Comparison of ENCODE assay signal across 8 cellular contexts in genomic region chr2:40450066-40450841, GRCh38. TPM values are rescaled to one million over a fixed set of nuclear protein-coding genes. Genes with fewer than 3 reads are reported as not detected.
A peak's percentile ranks its signal among the peaks of the same experiment; 100 is the strongest.
DNase-seq lines count a peak whose midpoint lies in the region; ATAC-seq and TF ChIP-seq lines count a peak whose summit lies in the region.

No MANE protein-coding gene starts in this region.

- no peak overlapping the region for H3K27ac ChIP-seq in CD4-positive, alpha-beta memory T cell (ENCODE audit: low read depth, low read length)
- H3K27ac ChIP-seq in MM.1S (ENCODE audit: low read length) = no peak overlapping the region

- H3K4me3 ChIP-seq in CD4-positive, alpha-beta memory T cell (ENCODE audit: low read length in 2 of 2) = no peak overlapping the region
- peak overlapping the region; percentile 69 for H3K4me3 ChIP-seq in MM.1S (ENCODE audit: low read length)
- peak overlapping the region; percentile 58 for H3K4me3 ChIP-seq in iPS-15b (ENCODE audit: low read depth, low read length)
- peak overlapping the region; percentile 82 for H3K4me3 ChIP-seq in skeletal muscle satellite cell (ENCODE audit: low read length)

- DNase-seq in CD4-positive, alpha-beta memory T cell = no peak
- DNase-seq in MM.1S (peak; percentile 33), HUDEP-2 (lab: John Stamatoyannopoulos, UW; ENCODE audit: unreplicated experiment in 76 of 76) (no peak), erythroblast (lab: John Stamatoyannopoulos, UW) (no peak)
- no peak for DNase-seq in activated CD8-positive, alpha-beta T cell treated with anti-CD3 and anti-CD28 coated beads, Interleukin-2, amount 10 ng/mL, durations not matched to agents 7 days and 5 days

- H3K27me3 Mint-ChIP-seq in CD4-positive, alpha-beta memory T cell = peaks cover 19% of the 10 kb centered on the region in 2 donors
- peaks cover 40% of the 10 kb centered on the region for H3K27me3 Mint-ChIP-seq in activated CD8-positive, alpha-beta T cell treated with anti-CD3 and anti-CD28 coated beads, Interleukin-2, amount 10 ng/mL, durations not matched to agents 7 days and 5 days (ENCODE audit: low read depth)

- H3K79me2 ChIP-seq in MM.1S (ENCODE audit: low read length) = no peaks in the 10 kb centered on the region

- H3K9me3 ChIP-seq in CD4-positive, alpha-beta memory T cell (ENCODE audit: control insufficient read depth in 1 of 2, low read length in 2 of 2) = no peaks in the 10 kb centered on the region
- H3K9me3 ChIP-seq in MM.1S (replicated peaks; ENCODE audit: insufficient read depth, low read length) (no peaks in the 10 kb centered on the region), iPS-15b (ENCODE audit: control insufficient read depth, insufficient read depth, low read length) (no peaks in the 10 kb centered on the region), skeletal muscle satellite cell (replicated peaks; ENCODE audit: low read length) (no peaks in the 10 kb centered on the region)

- H3K9me2 ChIP-seq in MM.1S (replicated peaks; ENCODE audit: insufficient read depth, low read length) = no peaks in the 10 kb centered on the region

- H3K27ac Mint-ChIP-seq in CD4-positive, alpha-beta memory T cell = peak overlapping the region in 1 of 7 donors; percentile 41
- no peak overlapping the region for H3K27ac Mint-ChIP-seq in activated CD8-positive, alpha-beta T cell treated with anti-CD3 and anti-CD28 coated beads, Interleukin-2, amount 10 ng/mL, durations not matched to agents 7 days and 5 days

- peak overlapping the region; percentile 99 for H3K4me2 ChIP-seq in MM.1S (ENCODE audit: low read depth, low read length)
- H3K4me2 ChIP-seq in skeletal muscle satellite cell (ENCODE audit: low read length) = peak overlapping the region; percentile 95

- no peaks in the 10 kb centered on the region for H3K27me3 ChIP-seq in CD4-positive, alpha-beta memory T cell (ENCODE audit: insufficient read depth, low read length)
- H3K27me3 ChIP-seq in MM.1S (replicated peaks; ENCODE audit: insufficient read depth, low read length) = no peaks in the 10 kb centered on the region
- H3K27me3 ChIP-seq in iPS-15b (ENCODE audit: control insufficient read depth, insufficient read depth, low read length) = peaks cover 49% of the 10 kb centered on the region
- no peaks in the 10 kb centered on the region for H3K27me3 ChIP-seq in skeletal muscle satellite cell (ENCODE audit: control insufficient read depth, insufficient read depth, low read length)

- H3K36me3 ChIP-seq in CD4-positive, alpha-beta memory T cell (ENCODE audit: insufficient read depth, low read length) = no peaks in the 10 kb centered on the region
- H3K36me3 ChIP-seq in MM.1S (replicated peaks; ENCODE audit: insufficient read depth, low read length) (no peaks in the 10 kb centered on the region), iPS-15b (ENCODE audit: control insufficient read depth, insufficient read depth, low read length) (no peaks in the 10 kb centered on the region), skeletal muscle satellite cell (ENCODE audit: insufficient read depth, low read length) (peaks cover 4% of the 10 kb centered on the region)

- no peak for TF ChIP-seq CTCF in MM.1S (IDR thresholded peaks at IDR 0.05; ENCODE audit: low read length)

- H3K4me1 Mint-ChIP-seq in CD4-positive, alpha-beta memory T cell = peaks cover 4 to 22% (median 9%) of the 10 kb centered on the region in 4 donors
- H3K4me1 Mint-ChIP-seq in activated CD8-positive, alpha-beta T cell treated with anti-CD3 and anti-CD28 coated beads, Interleukin-2, amount 10 ng/mL, durations not matched to agents 7 days and 5 days (ENCODE audit: low read depth) = peaks cover 22% of the 10 kb centered on the region

- H3K4me1 ChIP-seq in CD4-positive, alpha-beta memory T cell (ENCODE audit: insufficient read depth, low read length) = no peaks in the 10 kb centered on the region
- H3K4me1 ChIP-seq in MM.1S (ENCODE audit: low read length) (no peaks in the 10 kb centered on the region), iPS-15b (ENCODE audit: control insufficient read depth, insufficient read depth, low read length) (peaks cover 9% of the 10 kb centered on the region), skeletal muscle satellite cell (ENCODE audit: control insufficient read depth, insufficient read depth, low read length) (peaks cover 27% of the 10 kb centered on the region)

- no peak for TF ChIP-seq POLR2A in erythroblast (IDR thresholded peaks at IDR 0.05; ENCODE audit: low read length)

- peak overlapping the region; percentile 88 for H2AFZ ChIP-seq in MM.1S (ENCODE audit: low read length)

- H3F3A ChIP-seq in MM.1S (ENCODE audit: insufficient read depth, low read length) = peaks cover 12% of the 10 kb centered on the region; the same call in 1 of the 2 replicates

- H3K9ac ChIP-seq in MM.1S (ENCODE audit: low read length) (peak overlapping the region; percentile 1; the same call in 1 of the 2 replicates), iPS-15b (ENCODE audit: low read depth, low read length) (no peak overlapping the region), skeletal muscle satellite cell (ENCODE audit: low read depth, low read length) (peak overlapping the region; percentile 84)

- intact Hi-C loops in CD4-positive, alpha-beta memory T cell (cut with micrococcal nuclease) = no loop called here

- H3K9me3 Mint-ChIP-seq in CD4-positive, alpha-beta memory T cell = peaks cover 0 to 7% (median 2%) of the 10 kb centered on the region in 8 donors
- H3K9me3 Mint-ChIP-seq in activated CD8-positive, alpha-beta T cell treated with anti-CD3 and anti-CD28 coated beads, Interleukin-2, amount 10 ng/mL, durations not matched to agents 7 days and 5 days (ENCODE audit: insufficient read depth) = no peaks in the 10 kb centered on the region

- POLR2A ChIA-PET in CD4-positive, alpha-beta memory T cell (lab: Charles Lee; ENCODE audit: partially characterized antibody) = no interaction called here
- POLR2A ChIA-PET in activated CD8-positive, alpha-beta T cell treated with anti-CD3 and anti-CD28 coated beads, Interleukin-2, amount 10 ng/mL, durations not matched to agents 7 days and 5 days (lab: Charles Lee) = no interaction called here

- CTCF ChIA-PET in CD4-positive, alpha-beta memory T cell (lab: Charles Lee; ENCODE audit: partially characterized antibody) = interaction anchor here (1.3 kb wide), 1 partner anchor 8 kb away, joined by 3 read pairs; no protein-coding TSS in a partner anchor
- CTCF ChIA-PET in activated CD8-positive, alpha-beta T cell treated with anti-CD3 and anti-CD28 coated beads, Interleukin-2, amount 10 ng/mL, durations not matched to agents 7 days and 5 days (lab: Charles Lee) = interaction anchor here (1.0 kb wide), 1 partner anchor 537 kb away, joined by 3 read pairs; no protein-coding TSS in a partner anchor

- peak overlapping the region in 5 of 8 donors; percentile 7 to 67 (median 40) for H3K4me3 Mint-ChIP-seq in CD4-positive, alpha-beta memory T cell
- H3K4me3 Mint-ChIP-seq in activated CD8-positive, alpha-beta T cell treated with anti-CD3 and anti-CD28 coated beads, Interleukin-2, amount 10 ng/mL, durations not matched to agents 7 days and 5 days = peak overlapping the region; percentile 76

- ATAC-seq in activated CD8-positive, alpha-beta T cell treated with anti-CD3 and anti-CD28 coated beads, Interleukin-2, amount 10 ng/mL, durations not matched to agents 7 days and 5 days = no peak
- no peak for ATAC-seq in HG03196 (IDR thresholded peaks at IDR 0.05; ENCODE audit: unreplicated experiment)

- H3K36me3 Mint-ChIP-seq in CD4-positive, alpha-beta memory T cell = no peaks in the 10 kb centered on the region
- H3K36me3 Mint-ChIP-seq in activated CD8-positive, alpha-beta T cell treated with anti-CD3 and anti-CD28 coated beads, Interleukin-2, amount 10 ng/mL, durations not matched to agents 7 days and 5 days (ENCODE audit: low read depth) = no peaks in the 10 kb centered on the region

- no peaks in the 10 kb centered on the region for H4K20me1 ChIP-seq in MM.1S (ENCODE audit: insufficient read depth, low read length)

RNA-seq across cellular contexts. Expression of gene SLC8A1, which starts 1.6 kb away (rescaled TPM):
- total RNA-seq in CD4-positive, alpha-beta memory T cell = under 1 TPM; 0.36 to 0.79 TPM
- not detected for polyA plus RNA-seq in CD4-positive, alpha-beta memory T cell
- total RNA-seq in activated CD8-positive, alpha-beta T cell treated with anti-CD3 and anti-CD28 coated beads, Interleukin-2, amount 10 ng/mL, durations not matched to agents 7 days and 5 days = under 1 TPM; 0.10 to 0.45 TPM
- total RNA-seq in skeletal muscle satellite cell (2012; rRNA removed) = 22.9 and 24.1 TPM in 2 replicates

Comparison
In these comparisons a context has a peak if more than half of its experiments do, and no peak if none do; other contexts are left out.
1. H3K4me3 ChIP-seq: peak in MM.1S (single experiment), iPS-15b (single experiment) and skeletal muscle satellite cell (single experiment); none in CD4-positive, alpha-beta memory T cell (0 of 2).